In the genomic region with DNA sequence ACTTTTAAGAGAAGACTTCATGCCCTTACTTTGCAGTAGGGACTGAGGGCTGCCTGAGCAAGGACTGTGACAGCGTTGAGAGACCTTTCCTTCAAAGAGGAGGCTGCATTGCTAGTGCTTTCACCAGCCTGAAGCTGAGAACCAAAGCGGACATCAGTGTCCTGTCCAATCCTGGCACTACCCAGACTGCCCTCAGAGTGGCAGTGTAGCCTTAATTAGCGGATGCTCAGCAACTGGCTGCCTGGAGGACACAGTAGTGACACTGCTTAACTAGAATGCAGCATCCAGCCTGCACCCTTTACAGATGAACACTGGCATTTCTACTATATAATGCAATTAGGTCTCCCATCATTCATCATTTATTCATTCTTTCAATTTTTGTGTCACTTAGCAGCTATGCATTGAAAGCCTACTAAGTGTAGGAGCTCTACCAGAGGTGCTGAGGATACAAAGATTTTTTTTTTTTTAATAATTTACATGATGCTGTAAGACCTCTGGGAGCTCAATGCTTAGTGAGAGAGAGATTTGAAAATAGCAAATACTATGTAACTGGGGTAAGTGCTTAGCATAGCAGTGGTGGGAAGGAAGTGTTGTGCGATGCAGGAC, we compare ENCODE assay signal across 8 cellular contexts. TPM values are rescaled to one million over a fixed set of nuclear protein-coding genes. Genes with fewer than 3 reads are reported as not detected.
A peak's percentile ranks its signal among the peaks of the same experiment; 100 is the strongest.
DNase-seq lines count a peak whose midpoint lies in the region; ATAC-seq lines count a peak whose summit lies in the region.

No MANE protein-coding gene starts in this region.

- H3K4me1 Mint-ChIP-seq in naive thymus-derived CD4-positive, alpha-beta T cell = no peaks in the 10 kb centered on the region
- H3K4me1 Mint-ChIP-seq in stimulated activated effector memory CD8-positive, alpha-beta T cell treated with anti-CD3 and anti-CD28 coated beads, Interleukin-12 subunit alpha, Interleukin-12 subunit beta, amount 100 ng/mL, for 72 hours = no peaks in the 10 kb centered on the region

- no peak overlapping the region for H3K4me3 ChIP-seq in naive thymus-derived CD4-positive, alpha-beta T cell (ENCODE audit: low read length)

- no peaks in the 10 kb centered on the region for H3K36me3 Mint-ChIP-seq in naive thymus-derived CD4-positive, alpha-beta T cell
- no peaks in the 10 kb centered on the region for H3K36me3 Mint-ChIP-seq in stimulated activated effector memory CD8-positive, alpha-beta T cell treated with anti-CD3 and anti-CD28 coated beads, Interleukin-12 subunit alpha, Interleukin-12 subunit beta, amount 100 ng/mL, for 72 hours

- no peak overlapping the region for H3K27ac ChIP-seq in naive thymus-derived CD4-positive, alpha-beta T cell (ENCODE audit: low read depth, low read length)

- H3K36me3 ChIP-seq in naive thymus-derived CD4-positive, alpha-beta T cell (ENCODE audit: control insufficient read depth in 2 of 3, insufficient read depth in 3 of 3, low read length in 3 of 3) = no peaks in the 10 kb centered on the region

- peak; percentile 79 for DNase-seq in DMS79 (lab: John Stamatoyannopoulos, UW)
- peak in 54 of 76 experiments; percentile 1 to 59 (median 26) for DNase-seq in HUDEP-2 (lab: John Stamatoyannopoulos, UW; ENCODE audit: unreplicated experiment in 76 of 76)
- peak; percentile 72 for DNase-seq in NOMO-1 treated with DMSO at 0.1 percent for 48 hours (lab: John Stamatoyannopoulos, UW; ENCODE audit: unreplicated experiment)
- peak; percentile 69 for DNase-seq in activated CD8-positive, alpha-beta memory T cell treated with anti-CD3 and anti-CD28 coated beads, Interleukin-2, amount 50 U/mL, for 48 hours
- DNase-seq in naive thymus-derived CD4-positive, alpha-beta T cell = peak; percentile 16 to 62 (median 50)
- DNase-seq in stimulated activated effector memory CD8-positive, alpha-beta T cell treated with anti-CD3 and anti-CD28 coated beads, Interleukin-12 subunit alpha, Interleukin-12 subunit beta, amount 100 ng/mL, for 72 hours (ENCODE audit: low spot score in 2 of 2) = peak; percentile 36 to 77

- no peaks in the 10 kb centered on the region for H3K4me1 ChIP-seq in naive thymus-derived CD4-positive, alpha-beta T cell (ENCODE audit: control insufficient read depth in 2 of 2, insufficient read depth in 2 of 2, low read length in 2 of 2)

- H3K27ac Mint-ChIP-seq in naive thymus-derived CD4-positive, alpha-beta T cell = no peak overlapping the region
- H3K27ac Mint-ChIP-seq in stimulated activated effector memory CD8-positive, alpha-beta T cell treated with anti-CD3 and anti-CD28 coated beads, Interleukin-12 subunit alpha, Interleukin-12 subunit beta, amount 100 ng/mL, for 72 hours = no peak overlapping the region

- peaks cover 27 to 46% (median 40%) of the 10 kb centered on the region in 5 donors for H3K27me3 Mint-ChIP-seq in naive thymus-derived CD4-positive, alpha-beta T cell

- H3K9me3 ChIP-seq in naive thymus-derived CD4-positive, alpha-beta T cell (ENCODE audit: control insufficient read depth in 2 of 3, low read length in 3 of 3) = no peaks in the 10 kb centered on the region

- CTCF ChIA-PET in naive thymus-derived CD4-positive, alpha-beta T cell (lab: Charles Lee) = interaction anchor here (0.6 to 2.0 kb wide), 11 partner anchors 10 to 1043 kb away, joined by 3 to 19 read pairs (median 5); no protein-coding TSS in a partner anchor

- H3K27me3 ChIP-seq in naive thymus-derived CD4-positive, alpha-beta T cell (ENCODE audit: control insufficient read depth in 2 of 2, insufficient read depth in 2 of 2, low read length in 2 of 2) = no peaks in the 10 kb centered on the region

- POLR2A ChIA-PET in naive thymus-derived CD4-positive, alpha-beta T cell (lab: Charles Lee) = no interaction called here

- no peaks in the 10 kb centered on the region for H3K9me3 Mint-ChIP-seq in naive thymus-derived CD4-positive, alpha-beta T cell
- no peaks in the 10 kb centered on the region for H3K9me3 Mint-ChIP-seq in stimulated activated effector memory CD8-positive, alpha-beta T cell treated with anti-CD3 and anti-CD28 coated beads, Interleukin-12 subunit alpha, Interleukin-12 subunit beta, amount 100 ng/mL, for 72 hours

- peak; percentile 98 for ATAC-seq in GM21529 (IDR thresholded peaks at IDR 0.05; ENCODE audit: unreplicated experiment)
- peak; percentile 96 for ATAC-seq in esophagus mucosa
- ATAC-seq in naive thymus-derived CD4-positive, alpha-beta T cell = peak; percentile 97
- peak; percentile 94 for ATAC-seq in stimulated activated effector memory CD8-positive, alpha-beta T cell treated with anti-CD3 and anti-CD28 coated beads, Interleukin-12 subunit alpha, Interleukin-12 subunit beta, amount 100 ng/mL, for 72 hours

- intact Hi-C loops in naive thymus-derived CD4-positive, alpha-beta T cell (cut with micrococcal nuclease) = loop anchor here (1.0 to 10.0 kb wide), 6 partner anchors 309 to 1270 kb away; a partner anchor contains a TSS

- H3K4me3 Mint-ChIP-seq in naive thymus-derived CD4-positive, alpha-beta T cell = no peak overlapping the region
- no peak overlapping the region for H3K4me3 Mint-ChIP-seq in stimulated activated effector memory CD8-positive, alpha-beta T cell treated with anti-CD3 and anti-CD28 coated beads, Interleukin-12 subunit alpha, Interleukin-12 subunit beta, amount 100 ng/mL, for 72 hours

RNA-seq across cellular contexts. Expression of a gene that starts 36.9 kb away (rescaled TPM):
- total RNA-seq in esophagus mucosa = 8.4 TPM
- total RNA-seq in naive thymus-derived CD4-positive, alpha-beta T cell = 10 to 100 TPM; 12.0 to 22.0 (median 20.0) TPM
- 10 to 100 TPM; 27.5 to 29.8 TPM for polyA plus RNA-seq in naive thymus-derived CD4-positive, alpha-beta T cell

Comparison
In these comparisons a context has a peak if more than half of its experiments do, and no peak if none do; other contexts are left out.
1. DNase-seq: peak in every context shown above with its lines; median percentile 79 in DMS79; 72 in NOMO-1 treated with DMSO at 0.1 percent for 48 hours; 69 in activated CD8-positive, alpha-beta memory T cell treated with anti-CD3 and anti-CD28 coated beads, Interleukin-2, amount 50 U/mL, for 48 hours; 56 in stimulated activated effector memory CD8-positive, alpha-beta T cell treated with anti-CD3 and anti-CD28 coated beads, Interleukin-12 subunit alpha, Interleukin-12 subunit beta, amount 100 ng/mL, for 72 hours; 50 in naive thymus-derived CD4-positive, alpha-beta T cell; 26 in HUDEP-2.